13 cellular contexts compared by ENCODE assay signal in the genomic region with DNA sequence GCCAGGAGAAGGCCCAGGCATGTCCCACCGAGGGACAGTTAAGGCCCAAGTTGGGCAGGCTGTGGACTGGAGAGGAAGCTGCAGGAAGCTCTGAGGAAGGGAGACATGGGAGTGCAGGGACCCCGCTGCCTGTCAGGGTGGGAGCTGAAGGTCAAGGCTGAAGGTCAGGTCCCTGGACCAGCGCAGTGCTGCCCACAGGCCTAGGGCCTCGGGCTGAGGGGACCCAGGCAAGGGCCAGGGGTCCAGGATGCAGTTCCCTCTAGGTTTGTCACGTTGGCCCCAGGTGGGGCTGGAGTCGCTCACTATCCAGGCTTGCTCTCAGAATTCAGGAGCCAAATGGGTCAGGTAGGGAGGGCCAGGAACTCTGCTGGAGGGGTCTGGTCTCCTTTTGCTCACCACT.
DNase-seq lines count a peak whose midpoint lies in the region; ATAC-seq and TF ChIP-seq lines count a peak whose summit lies in the region.
"Had no signal": no experiment of that assay in that cellular context is flagged by ENCODE, and none has a peak within 500 bp of the region (broad histone marks: within the 10 kb centered on the region; RNA-seq: fewer than 3 reads in every experiment).

No MANE protein-coding gene starts in this region.

- no peak overlapping the region for H3K4me3 Mint-ChIP-seq in activated naive CD4-positive, alpha-beta T cell treated with anti-CD3 and anti-CD28 coated beads, Interleukin-2, amount 10 ng/mL, durations not matched to agents 7 days and 5 days
- H3K4me3 Mint-ChIP-seq in activated naive CD4-positive, alpha-beta T cell treated with anti-CD3 and anti-CD28 coated beads for 36 hours: no peak overlapping the region
- H3K4me3 Mint-ChIP-seq in dendritic cell treated with granulocyte-macrophage colony-stimulating factor and Interleukin-4, amounts not matched to agents 40 ng/mL and 50 ng/mL, for 4 days: no peak overlapping the region
- H3K4me3 Mint-ChIP-seq in type B pancreatic cell: no peak overlapping the region

- H3K36me3 Mint-ChIP-seq in activated naive CD4-positive, alpha-beta T cell treated with anti-CD3 and anti-CD28 coated beads, Interleukin-2, amount 10 ng/mL, durations not matched to agents 7 days and 5 days: peaks cover 12% of the 10 kb centered on the region
- H3K36me3 Mint-ChIP-seq in activated naive CD4-positive, alpha-beta T cell treated with anti-CD3 and anti-CD28 coated beads for 36 hours (ENCODE audit: low read depth): no peaks in the 10 kb centered on the region
- peaks cover 100% of the 10 kb centered on the region for H3K36me3 Mint-ChIP-seq in dendritic cell treated with granulocyte-macrophage colony-stimulating factor and Interleukin-4, amounts not matched to agents 40 ng/mL and 50 ng/mL, for 4 days (ENCODE audit: low read depth)
- H3K36me3 Mint-ChIP-seq in type B pancreatic cell: no peaks in the 10 kb centered on the region

- ATAC-seq in HG02884 (IDR thresholded peaks at IDR 0.05; ENCODE audit: unreplicated experiment) (no peak), HG03521 (IDR thresholded peaks at IDR 0.05; ENCODE audit: unreplicated experiment) (no peak)
- ATAC-seq: stimulated activated naive CD8-positive, alpha-beta T cell treated with anti-CD3 and anti-CD28 coated beads, Interleukin-15, Interleukin-2, amounts not matched to agents 100 U/mL and 50 U/mL, for 24 hours had no signal

- H3K4me3 ChIP-seq in ovary: no peak overlapping the region
- H3K4me3 ChIP-seq: SJCRH30 had no signal

- TF ChIP-seq CTCF in ovary (IDR thresholded peaks at IDR 0.05) (no peak), type B pancreatic cell (conservative IDR thresholded peaks at IDR 0.05) (no peak)

- no peak for TF ChIP-seq EP300 in ovary (IDR thresholded peaks at IDR 0.05)

- H3K9me3 Mint-ChIP-seq in activated naive CD4-positive, alpha-beta T cell treated with anti-CD3 and anti-CD28 coated beads, Interleukin-2, amount 10 ng/mL, durations not matched to agents 7 days and 5 days: no peaks in the 10 kb centered on the region
- no peaks in the 10 kb centered on the region for H3K9me3 Mint-ChIP-seq in activated naive CD4-positive, alpha-beta T cell treated with anti-CD3 and anti-CD28 coated beads for 36 hours
- no peaks in the 10 kb centered on the region for H3K9me3 Mint-ChIP-seq in dendritic cell treated with granulocyte-macrophage colony-stimulating factor and Interleukin-4, amounts not matched to agents 40 ng/mL and 50 ng/mL, for 4 days
- no peaks in the 10 kb centered on the region for H3K9me3 Mint-ChIP-seq in type B pancreatic cell

- H3K36me3 ChIP-seq in ovary: no peaks in the 10 kb centered on the region

- CTCF ChIA-PET in activated naive CD4-positive, alpha-beta T cell treated with anti-CD3 and anti-CD28 coated beads, Interleukin-2, amount 10 ng/mL, durations not matched to agents 7 days and 5 days (lab: Charles Lee): no interaction called here
- CTCF ChIA-PET in activated naive CD4-positive, alpha-beta T cell treated with anti-CD3 and anti-CD28 coated beads for 36 hours (lab: Charles Lee): no interaction called here

- H3K27me3 ChIP-seq in ovary: no peaks in the 10 kb centered on the region
- H3K27me3 ChIP-seq: SJCRH30 had no signal

- WGBS in ovary, 3 donors: 63 to 76% (median 68%) methylated on average over 6 of the region's 6 CpGs

- no peak for DNase-seq in activated naive CD4-positive, alpha-beta T cell treated with anti-CD3 and anti-CD28 coated beads, Interleukin-2, amount 10 ng/mL, durations not matched to agents 7 days and 5 days
- no peak for DNase-seq in activated naive CD4-positive, alpha-beta T cell treated with anti-CD3 and anti-CD28 coated beads for 36 hours
- no peak for DNase-seq in ovary
- no peak for DNase-seq in type B pancreatic cell (ENCODE audit: extremely low spot score, unreplicated experiment)
- DNase-seq in NCI-H2029 (lab: John Stamatoyannopoulos, UW): no peak
- DNase-seq: activated naive CD4-positive, alpha-beta T cell treated with Interleukin-2 at 50 U/mL for 16 hours; COR-L47; NCI-H2081 treated with DMSO at 0.1 percent for 48 hours; SJCRH30; stimulated activated naive CD8-positive, alpha-beta T cell treated with anti-CD3 and anti-CD28 coated beads, Interleukin-15, Interleukin-2, amounts not matched to agents 100 U/mL and 50 U/mL, for 24 hours had no signal

- H3K27me3 Mint-ChIP-seq in activated naive CD4-positive, alpha-beta T cell treated with anti-CD3 and anti-CD28 coated beads, Interleukin-2, amount 10 ng/mL, durations not matched to agents 7 days and 5 days: no peaks in the 10 kb centered on the region
- H3K27me3 Mint-ChIP-seq in activated naive CD4-positive, alpha-beta T cell treated with anti-CD3 and anti-CD28 coated beads for 36 hours (ENCODE audit: low read depth): no peaks in the 10 kb centered on the region
- no peaks in the 10 kb centered on the region for H3K27me3 Mint-ChIP-seq in dendritic cell treated with granulocyte-macrophage colony-stimulating factor and Interleukin-4, amounts not matched to agents 40 ng/mL and 50 ng/mL, for 4 days
- no peaks in the 10 kb centered on the region for H3K27me3 Mint-ChIP-seq in type B pancreatic cell

- no peaks in the 10 kb centered on the region for H3K9me3 ChIP-seq in ovary
- H3K9me3 ChIP-seq: SJCRH30 had no signal

- peak overlapping the region; percentile 60 for H3K27ac Mint-ChIP-seq in activated naive CD4-positive, alpha-beta T cell treated with anti-CD3 and anti-CD28 coated beads, Interleukin-2, amount 10 ng/mL, durations not matched to agents 7 days and 5 days
- no peak overlapping the region for H3K27ac Mint-ChIP-seq in activated naive CD4-positive, alpha-beta T cell treated with anti-CD3 and anti-CD28 coated beads for 36 hours
- peak overlapping the region; percentile 7 for H3K27ac Mint-ChIP-seq in dendritic cell treated with granulocyte-macrophage colony-stimulating factor and Interleukin-4, amounts not matched to agents 40 ng/mL and 50 ng/mL, for 4 days
- H3K27ac Mint-ChIP-seq in type B pancreatic cell: peak overlapping the region; percentile 81

- peaks cover 34% of the 10 kb centered on the region for H3K4me1 ChIP-seq in ovary (ENCODE audit: insufficient read depth)

- intact Hi-C loops in activated naive CD4-positive, alpha-beta T cell treated with anti-CD3 and anti-CD28 coated beads for 36 hours (cut with micrococcal nuclease): no loop called here
- intact Hi-C loops in dendritic cell treated with granulocyte-macrophage colony-stimulating factor and Interleukin-4, amounts not matched to agents 40 ng/mL and 50 ng/mL, for 4 days (cut with micrococcal nuclease): no loop called here
- intact Hi-C loops in ovary (cut with DNase I): no loop called here

- H3K4me1 Mint-ChIP-seq in activated naive CD4-positive, alpha-beta T cell treated with anti-CD3 and anti-CD28 coated beads, Interleukin-2, amount 10 ng/mL, durations not matched to agents 7 days and 5 days: peaks cover 3% of the 10 kb centered on the region
- no peaks in the 10 kb centered on the region for H3K4me1 Mint-ChIP-seq in activated naive CD4-positive, alpha-beta T cell treated with anti-CD3 and anti-CD28 coated beads for 36 hours (ENCODE audit: low read depth)
- peaks cover 79% of the 10 kb centered on the region for H3K4me1 Mint-ChIP-seq in dendritic cell treated with granulocyte-macrophage colony-stimulating factor and Interleukin-4, amounts not matched to agents 40 ng/mL and 50 ng/mL, for 4 days (ENCODE audit: low read depth)
- H3K4me1 Mint-ChIP-seq in type B pancreatic cell (ENCODE audit: unreplicated experiment): peaks cover 25% of the 10 kb centered on the region

- peak overlapping the region; percentile 56 to 78 for H3K27ac ChIP-seq in ovary
- H3K27ac ChIP-seq: SJCRH30 had no signal

- TF ChIP-seq POLR2A in ovary (IDR thresholded peaks at IDR 0.05): no peak
